ENCODE assay signal across 11 cellular contexts in genomic region chr15:35752134-35752466, GRCh38.
"Had no signal": no experiment of that assay in that cellular context is flagged by ENCODE, and none has a peak within 500 bp of the region (broad histone marks: within the 10 kb centered on the region; RNA-seq: fewer than 3 reads in every experiment).

No MANE protein-coding gene starts in this region.

- H3K4me3 Mint-ChIP-seq: activated CD4-positive, alpha-beta T cell treated with anti-CD3 and anti-CD28 coated beads, Interleukin-2, amount 10 ng/mL, durations not matched to agents 24 days and 14 days; activated CD8-positive, alpha-beta T cell treated with anti-CD3 and anti-CD28 coated beads, Interleukin-2, amount 10 ng/mL, durations not matched to agents 7 days and 5 days; activated naive CD4-positive, alpha-beta T cell treated with anti-CD3 and anti-CD28 coated beads, Interleukin-2, amount 50 U/mL, for 24 hours; activated T-helper 1 cell treated with anti-CD3 and anti-CD28 coated beads, Interleukin-12 subunit alpha, Interleukin-12 subunit beta, Interleukin-2, Interleukin-4 antibody, amounts not matched to agents 30 ng/mL and 10 ng/mL and 1 ng/mL, durations not matched to agents 14 hours and 24 hours and 36 hours; effector memory CD8-positive, alpha-beta T cell; natural killer cell; stimulated activated naive CD8-positive, alpha-beta T cell treated with anti-CD3 and anti-CD28 coated beads, Interleukin-15, Interleukin-2, amounts not matched to agents 100 ng/mL and 50 ng/mL, for 24 hours had no signal

- H3K27ac ChIP-seq: brain microvascular endothelial cell, tibial artery had no signal

- H3K27me3 ChIP-seq: brain microvascular endothelial cell, esophagus muscularis mucosa, tibial artery had no signal

- ATAC-seq: activated CD4-positive, CD25-positive, alpha-beta regulatory T cell treated with anti-CD3 and anti-CD28 coated beads, Interleukin-2, amount 50 U/mL, for 24 hours; effector memory CD8-positive, alpha-beta T cell; natural killer cell had no signal

- H3K4me1 Mint-ChIP-seq: activated CD4-positive, alpha-beta T cell treated with anti-CD3 and anti-CD28 coated beads, Interleukin-2, amount 10 ng/mL, durations not matched to agents 24 days and 14 days; activated naive CD4-positive, alpha-beta T cell treated with anti-CD3 and anti-CD28 coated beads, Interleukin-2, amount 50 U/mL, for 24 hours; natural killer cell had no signal

- H3K36me3 ChIP-seq: brain microvascular endothelial cell, esophagus muscularis mucosa, tibial artery had no signal

- H3K36me3 Mint-ChIP-seq: activated naive CD4-positive, alpha-beta T cell treated with anti-CD3 and anti-CD28 coated beads, Interleukin-2, amount 50 U/mL, for 24 hours; natural killer cell had no signal

- H3K27me3 Mint-ChIP-seq: activated CD4-positive, alpha-beta T cell treated with anti-CD3 and anti-CD28 coated beads, Interleukin-2, amount 10 ng/mL, durations not matched to agents 24 days and 14 days; stimulated activated naive CD8-positive, alpha-beta T cell treated with anti-CD3 and anti-CD28 coated beads, Interleukin-15, Interleukin-2, amounts not matched to agents 100 ng/mL and 50 ng/mL, for 24 hours had no signal

- H3K9me3 ChIP-seq: esophagus muscularis mucosa, tibial artery had no signal

- H3K4me3 ChIP-seq: esophagus muscularis mucosa, tibial artery had no signal

- H3K9me3 Mint-ChIP-seq: activated CD4-positive, alpha-beta T cell treated with anti-CD3 and anti-CD28 coated beads, Interleukin-2, amount 10 ng/mL, durations not matched to agents 24 days and 14 days; activated naive CD4-positive, alpha-beta T cell treated with anti-CD3 and anti-CD28 coated beads, Interleukin-2, amount 50 U/mL, for 24 hours; activated T-helper 1 cell treated with anti-CD3 and anti-CD28 coated beads, Interleukin-12 subunit alpha, Interleukin-12 subunit beta, Interleukin-2, Interleukin-4 antibody, amounts not matched to agents 30 ng/mL and 10 ng/mL and 1 ng/mL, durations not matched to agents 14 hours and 24 hours and 36 hours; effector memory CD8-positive, alpha-beta T cell; natural killer cell; stimulated activated naive CD8-positive, alpha-beta T cell treated with anti-CD3 and anti-CD28 coated beads, Interleukin-15, Interleukin-2, amounts not matched to agents 100 ng/mL and 50 ng/mL, for 24 hours had no signal

- DNase-seq: natural killer cell had no signal

- H3K27ac Mint-ChIP-seq: activated CD4-positive, alpha-beta T cell treated with anti-CD3 and anti-CD28 coated beads, Interleukin-2, amount 10 ng/mL, durations not matched to agents 24 days and 14 days; activated CD8-positive, alpha-beta T cell treated with anti-CD3 and anti-CD28 coated beads, Interleukin-2, amount 10 ng/mL, durations not matched to agents 7 days and 5 days; activated naive CD4-positive, alpha-beta T cell treated with anti-CD3 and anti-CD28 coated beads, Interleukin-2, amount 50 U/mL, for 24 hours; activated T-helper 1 cell treated with anti-CD3 and anti-CD28 coated beads, Interleukin-12 subunit alpha, Interleukin-12 subunit beta, Interleukin-2, Interleukin-4 antibody, amounts not matched to agents 30 ng/mL and 10 ng/mL and 1 ng/mL, durations not matched to agents 14 hours and 24 hours and 36 hours; effector memory CD8-positive, alpha-beta T cell; natural killer cell; stimulated activated naive CD8-positive, alpha-beta T cell treated with anti-CD3 and anti-CD28 coated beads, Interleukin-15, Interleukin-2, amounts not matched to agents 100 ng/mL and 50 ng/mL, for 24 hours had no signal
